Comparison of ENCODE assay signal across 9 cellular contexts in the genomic region with DNA sequence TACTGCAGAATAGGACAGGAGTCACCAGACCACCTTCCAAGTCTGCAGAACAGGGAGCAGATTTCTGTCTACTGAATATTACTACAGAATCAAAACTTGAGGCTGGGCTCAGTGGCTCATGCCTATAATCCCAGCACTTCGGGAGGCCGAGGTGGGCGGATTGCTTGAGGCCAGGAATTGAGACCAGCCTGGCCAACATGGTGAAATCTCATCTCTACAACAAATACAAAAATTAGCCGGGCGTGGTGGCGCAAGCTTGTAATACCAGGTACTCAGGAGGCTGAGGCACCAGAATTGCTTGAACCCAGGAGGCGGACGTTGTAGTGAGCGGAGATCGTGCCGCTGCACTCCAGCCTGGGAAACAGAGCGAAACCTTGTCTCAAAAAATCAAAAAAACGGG.
"Had no signal": no experiment of that assay in that cellular context is flagged by ENCODE, and none has a peak within 500 bp of the region (broad histone marks: within the 10 kb centered on the region; RNA-seq: fewer than 3 reads in every experiment).

No MANE protein-coding gene starts in this region.

- H3K4me1 Mint-ChIP-seq: IgD-negative memory B cell had no signal

- H3K9me3 ChIP-seq: HAP-1 had no signal

- FAIRE-seq: HepG2 had no signal

- H3K27ac ChIP-seq: HL-60 had no signal

- DNase-seq: GM23248, GOT3, H7, HFFc6, KBM-7 had no signal

- H3K4me3 ChIP-seq: GM23248, HAP-1 had no signal

- H3K27ac Mint-ChIP-seq: HFFc6, IgD-negative memory B cell had no signal

- H3K27me3 Mint-ChIP-seq: IgD-negative memory B cell had no signal

- H3K36me3 Mint-ChIP-seq: IgD-negative memory B cell had no signal

- H3K9ac ChIP-seq: GM23248 had no signal

- H3K36me3 ChIP-seq: HAP-1 had no signal

- H3K4me3 Mint-ChIP-seq: HFFc6, IgD-negative memory B cell had no signal

- H3K9me3 Mint-ChIP-seq: HFFc6 had no signal
